Comparison of ENCODE assay signal across 19 cellular contexts in genomic region chr13:84279166-84279565, GRCh38.
"Had no signal": no experiment of that assay in that cellular context is flagged by ENCODE, and none has a peak within 500 bp of the region (broad histone marks: within the 10 kb centered on the region; RNA-seq: fewer than 3 reads in every experiment).

No MANE protein-coding gene starts in this region.

- H3K36me3 ChIP-seq: breast epithelium, esophagus squamous epithelium, lower lobe of right lung, thyroid gland had no signal

- ATAC-seq: activated CD8-positive, alpha-beta T cell treated with anti-CD3 and anti-CD28 coated beads, Interleukin-2, amount 10 ng/mL, durations not matched to agents 7 days and 5 days; lower lobe of right lung had no signal

- H3K4me3 ChIP-seq: breast epithelium, esophagus squamous epithelium, lower lobe of right lung, thyroid gland had no signal

- H3K4me1 ChIP-seq: breast epithelium, esophagus squamous epithelium, lower lobe of right lung, thyroid gland had no signal

- DNase-seq: activated CD4-positive, alpha-beta T cell treated with anti-CD3 and anti-CD28 coated beads, Interleukin-2, amount 10 ng/mL, durations not matched to agents 24 days and 14 days; activated CD8-positive, alpha-beta T cell treated with anti-CD3 and anti-CD28 coated beads, Interleukin-2, amount 10 ng/mL, durations not matched to agents 7 days and 5 days; activated naive CD4-positive, alpha-beta T cell treated with Interleukin-2 at 50 U/mL for 16 hours; activated T-cell treated with anti-CD3 and anti-CD28 coated beads, Interleukin-2, amount 50 U/mL, for 24 hours; anterior cingulate cortex; cerebellar nuclear complex; dermis blood vessel endothelial cell; effector memory CD4-positive, alpha-beta T cell; esophagus squamous epithelium; lower lobe of right lung; nucleus accumbens; posterior cingulate gyrus; retina; stimulated activated CD4-positive, alpha-beta T cell treated with anti-CD3 and anti-CD28 coated beads, Interleukin-2, amount 100 ng/mL, for 24 hours; stimulated activated naive CD4-positive, alpha-beta T cell treated with Interleukin-2 at 50 U/mL for 16 hours; T1000; thyroid gland had no signal

- FAIRE-seq: endothelial cell of umbilical vein had no signal

- H3K9me3 ChIP-seq: breast epithelium, esophagus squamous epithelium, lower lobe of right lung, thyroid gland had no signal

- H3K27me3 ChIP-seq: breast epithelium, esophagus squamous epithelium, thyroid gland had no signal

- H3K27ac ChIP-seq: breast epithelium, esophagus squamous epithelium, lower lobe of right lung, thyroid gland had no signal
